11 cellular contexts compared by ENCODE assay signal in the genomic region with DNA sequence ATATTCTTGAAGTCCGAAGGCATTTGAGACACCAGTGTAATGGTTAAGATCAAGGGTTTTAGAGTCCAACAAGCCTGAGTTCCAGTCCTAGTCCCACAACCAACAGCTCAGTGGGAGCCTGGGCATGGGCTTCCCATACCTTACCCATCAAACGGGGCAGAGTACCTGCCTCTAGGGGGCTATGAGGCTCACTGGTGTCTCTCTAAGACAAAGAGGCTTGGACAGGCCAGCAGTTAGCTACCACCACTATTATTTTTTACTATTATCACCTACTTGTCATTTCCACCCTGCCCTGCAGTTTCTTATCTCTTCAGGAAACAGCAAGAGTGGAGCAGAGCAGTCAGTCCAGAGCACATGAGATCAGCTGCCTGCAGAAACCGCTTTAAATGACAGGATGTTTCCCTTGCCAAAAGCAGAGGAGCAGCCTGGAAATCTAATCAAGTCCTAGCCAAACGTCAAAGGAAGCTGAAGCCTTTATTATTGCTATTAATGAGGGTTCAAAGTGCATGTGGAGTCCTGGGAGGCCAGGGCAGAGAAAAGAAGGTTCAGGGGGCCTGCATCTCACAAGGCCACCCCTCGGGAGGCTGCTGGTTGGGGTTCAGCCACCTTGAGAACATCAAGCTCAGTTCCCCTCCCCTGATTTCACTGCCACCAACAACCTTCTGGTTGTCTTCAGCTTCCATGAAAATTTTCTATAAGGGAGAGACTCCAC.
DNase-seq lines count a peak whose midpoint lies in the region; ATAC-seq and TF ChIP-seq lines count a peak whose summit lies in the region.
"Had no signal": no experiment of that assay in that cellular context is flagged by ENCODE, and none has a peak within 500 bp of the region (broad histone marks: within the 10 kb centered on the region; RNA-seq: fewer than 3 reads in every experiment).

No MANE protein-coding gene starts in this region.

- no peak overlapping the region for H3K4me3 Mint-ChIP-seq in chondrocyte (ENCODE audit: unreplicated experiment)
- no peak overlapping the region for H3K4me3 Mint-ChIP-seq in T-helper 17 cell

- peak overlapping the region in 2 of 5 donors; percentile 22 to 28 for H3K27ac ChIP-seq in stomach

- no peak overlapping the region for H3K4me3 ChIP-seq in stomach

- no peak for TF ChIP-seq EP300 in stomach (IDR thresholded peaks at IDR 0.05)

- peak overlapping the region; percentile 5 for H3K27ac Mint-ChIP-seq in chondrocyte (ENCODE audit: unreplicated experiment)
- H3K27ac Mint-ChIP-seq in T-helper 17 cell = no peak overlapping the region

- no peak for TF ChIP-seq POLR2A in stomach (IDR thresholded peaks at IDR 0.05)

- TF ChIP-seq CTCF in chondrocyte (IDR thresholded peaks at IDR 0.05) = peak; percentile 44
- no peak for TF ChIP-seq CTCF in stomach (IDR thresholded peaks at IDR 0.05)

- intact Hi-C loops in stomach (cut with DNase I; ENCODE audit: low total_unique reads) = no loop called here

- H3K36me3 Mint-ChIP-seq in chondrocyte (ENCODE audit: low read depth) (no peaks in the 10 kb centered on the region), T-helper 17 cell (ENCODE audit: low read depth) (no peaks in the 10 kb centered on the region)

- H3K27me3 Mint-ChIP-seq in chondrocyte (ENCODE audit: low read depth) (no peaks in the 10 kb centered on the region), T-helper 17 cell (peaks cover 6% of the 10 kb centered on the region)

- no peaks in the 10 kb centered on the region for H3K9me3 Mint-ChIP-seq in chondrocyte (ENCODE audit: low read depth)

- peak; percentile 58 for ATAC-seq in left lobe of liver
- no peak for ATAC-seq in T-helper 17 cell

- peaks cover 0 to 10% (median 0%) of the 10 kb centered on the region in 3 donors for H3K27me3 ChIP-seq in stomach

- peaks cover 9 to 48% (median 28%) of the 10 kb centered on the region in 4 donors for H3K4me1 ChIP-seq in stomach

- H3K9me3 ChIP-seq in stomach (no peaks in the 10 kb centered on the region), T-helper 17 cell (ENCODE audit: control insufficient read depth, low read length, poor library complexity, severe bottlenecking) (no peaks in the 10 kb centered on the region)

- H3K4me1 Mint-ChIP-seq in chondrocyte (ENCODE audit: low read depth) (peaks cover 28% of the 10 kb centered on the region), T-helper 17 cell (peaks cover 14% of the 10 kb centered on the region)

- WGBS in stomach, 5 donors = 48 to 66% (median 49%) methylated on average over 5 of the region's 5 CpGs

- DNase-seq in A172 (ENCODE audit: low spot score) (peak; percentile 75), HuH-7 (ENCODE audit: low spot score) (peak; percentile 35), chondrocyte (ENCODE audit: low spot score) (no peak), left lobe of liver (ENCODE audit: low spot score) (no peak), germinal center (ENCODE audit: low spot score) (no peak), stomach (no peak), T-helper 17 cell (no peak)
- no peak for DNase-seq in effector CD8-positive, alpha-beta T cell (lab: John Stamatoyannopoulos, UW)
- DNase-seq: activated CD4-positive, alpha-beta T cell treated with anti-CD3 and anti-CD28 coated beads for 4 hours; C1 segment of cervical spinal cord; NCI-H2107 had no signal

- H3K36me3 ChIP-seq in stomach = no peaks in the 10 kb centered on the region

Comparison
In these comparisons a context has a peak if more than half of its experiments do, and no peak if none do; other contexts are left out.
1. DNase-seq: peak in A172 (single experiment) and HuH-7 (single experiment); none in chondrocyte (single experiment), left lobe of liver (single experiment), germinal center (single experiment), effector CD8-positive, alpha-beta T cell (single experiment), stomach (single experiment) and T-helper 17 cell (0 of 3).